In genomic region chr12:132066345-132066685, GRCh38 we compare ENCODE assay signal across 11 cellular contexts.
DNase-seq lines count a peak whose midpoint lies in the region; ATAC-seq and TF ChIP-seq lines count a peak whose summit lies in the region.
"Had no signal": no experiment of that assay in that cellular context is flagged by ENCODE, and none has a peak within 500 bp of the region (broad histone marks: within the 10 kb centered on the region; RNA-seq: fewer than 3 reads in every experiment).

No MANE protein-coding gene starts in this region.

- TF ChIP-seq CTCF in Calu3 (IDR thresholded peaks at IDR 0.05; ENCODE audit: unreplicated experiment): no peak

- H4K20me1 ChIP-seq in BLaER1 treated with 17β-estradiol and CSF1 and Interleukin-3, amounts not matched to agents 10 nM and 100 nM: peaks cover 66 to 100% (median 98%) of the 10 kb centered on the region in 11 experiments

- DNase-seq in SIG-M5 (lab: John Stamatoyannopoulos, UW) (peak; percentile 50), NCI-H2171 (lab: John Stamatoyannopoulos, UW) (no peak), mucosa of gallbladder (ENCODE audit: low spot score) (no peak), NCI-H748 (lab: John Stamatoyannopoulos, UW; ENCODE audit: unreplicated experiment) (no peak), Calu3 (no peak)
- no peak for DNase-seq in effector memory CD8-positive, alpha-beta T cell
- DNase-seq: C1 segment of cervical spinal cord, NCI-H1048 had no signal

- no TSS peak for BruUV-seq in Calu3 (replicated peaks; lab: Mats Ljungman, UMichigan)

- H3K4me2 ChIP-seq in BLaER1 treated with 17β-estradiol and CSF1 and Interleukin-3, amounts not matched to agents 10 nM and 100 nM: peak overlapping the region; percentile 73 to 91 (median 81)

- H3K36me3 ChIP-seq in BLaER1 treated with 17β-estradiol and CSF1 and Interleukin-3, amounts not matched to agents 10 nM and 100 nM: peaks cover 50 to 76% (median 65%) of the 10 kb centered on the region in 11 experiments

- H3K27ac Mint-ChIP-seq in effector memory CD8-positive, alpha-beta T cell: peak overlapping the region; percentile 88 to 89
- H3K27ac Mint-ChIP-seq in Calu3 (ENCODE audit: unreplicated experiment): no peak overlapping the region

- intact Hi-C loops in Calu3 (cut with micrococcal nuclease; ENCODE audit: unreplicated experiment): no loop called here

- H3K9ac ChIP-seq in BLaER1 treated with 17β-estradiol and CSF1 and Interleukin-3, amounts not matched to agents 10 nM and 100 nM: peak overlapping the region in 2 of 11 experiments; percentile 36 to 39; a peak in 3 of 22 replicates

- 0 out of 20 replicates have a peak overlapping the region, but pooled peaks of 1 of the 10 experiments have one; percentile 7 for H3K4me3 ChIP-seq in BLaER1 treated with 17β-estradiol and CSF1 and Interleukin-3, amounts not matched to agents 10 nM and 100 nM

- peak; percentile 35 for ATAC-seq in GM19395 (IDR thresholded peaks at IDR 0.05; ENCODE audit: unreplicated experiment)
- peak; percentile 51 for ATAC-seq in effector memory CD8-positive, alpha-beta T cell (replicated peaks)

- CTCF ChIA-PET in Calu3 (lab: Charles Lee): no interaction called here

- H3K27me3 Mint-ChIP-seq in effector memory CD8-positive, alpha-beta T cell: no peaks in the 10 kb centered on the region
- H3K27me3 Mint-ChIP-seq in Calu3 (ENCODE audit: unreplicated experiment): no peaks in the 10 kb centered on the region

- peaks cover 0 to 34% (median 0%) of the 10 kb centered on the region in 11 experiments; a peak in 4 of 22 replicates for H3K27me3 ChIP-seq in BLaER1 treated with 17β-estradiol and CSF1 and Interleukin-3, amounts not matched to agents 10 nM and 100 nM

- H3K4me1 ChIP-seq in BLaER1 treated with 17β-estradiol and CSF1 and Interleukin-3, amounts not matched to agents 10 nM and 100 nM: peaks cover 55 to 100% (median 99%) of the 10 kb centered on the region in 10 experiments

- H3K9me3 Mint-ChIP-seq in effector memory CD8-positive, alpha-beta T cell: no peaks in the 10 kb centered on the region
- H3K9me3 Mint-ChIP-seq in Calu3 (ENCODE audit: low read depth, unreplicated experiment): no peaks in the 10 kb centered on the region

- peaks cover 15 to 19% of the 10 kb centered on the region in 2 donors for H3K4me1 Mint-ChIP-seq in effector memory CD8-positive, alpha-beta T cell (ENCODE audit: low read depth in 2 of 2)
- no peaks in the 10 kb centered on the region for H3K4me1 Mint-ChIP-seq in Calu3 (ENCODE audit: low read depth, unreplicated experiment)

- peak overlapping the region; percentile 67 to 74 for H3K4me3 Mint-ChIP-seq in effector memory CD8-positive, alpha-beta T cell
- no peak overlapping the region for H3K4me3 Mint-ChIP-seq in Calu3 (ENCODE audit: low read depth, unreplicated experiment)

- peaks cover 40% of the 10 kb centered on the region for H3K36me3 Mint-ChIP-seq in effector memory CD8-positive, alpha-beta T cell (ENCODE audit: insufficient read depth)
- H3K36me3 Mint-ChIP-seq in Calu3 (ENCODE audit: insufficient read depth, unreplicated experiment): peaks cover 38% of the 10 kb centered on the region

- no peak overlapping the region for H3K27ac ChIP-seq in BLaER1 treated with 17β-estradiol and CSF1 and Interleukin-3, amounts not matched to agents 10 nM and 100 nM
- H3K27ac ChIP-seq: epithelial cell of prostate had no signal

- no peaks in the 10 kb centered on the region for H3K9me3 ChIP-seq in BLaER1 treated with 17β-estradiol and CSF1 and Interleukin-3, amounts not matched to agents 10 nM and 100 nM (replicated peaks in 1 of 11)
